Comparison of ENCODE assay signal across 1 cellular context in the genomic region with DNA sequence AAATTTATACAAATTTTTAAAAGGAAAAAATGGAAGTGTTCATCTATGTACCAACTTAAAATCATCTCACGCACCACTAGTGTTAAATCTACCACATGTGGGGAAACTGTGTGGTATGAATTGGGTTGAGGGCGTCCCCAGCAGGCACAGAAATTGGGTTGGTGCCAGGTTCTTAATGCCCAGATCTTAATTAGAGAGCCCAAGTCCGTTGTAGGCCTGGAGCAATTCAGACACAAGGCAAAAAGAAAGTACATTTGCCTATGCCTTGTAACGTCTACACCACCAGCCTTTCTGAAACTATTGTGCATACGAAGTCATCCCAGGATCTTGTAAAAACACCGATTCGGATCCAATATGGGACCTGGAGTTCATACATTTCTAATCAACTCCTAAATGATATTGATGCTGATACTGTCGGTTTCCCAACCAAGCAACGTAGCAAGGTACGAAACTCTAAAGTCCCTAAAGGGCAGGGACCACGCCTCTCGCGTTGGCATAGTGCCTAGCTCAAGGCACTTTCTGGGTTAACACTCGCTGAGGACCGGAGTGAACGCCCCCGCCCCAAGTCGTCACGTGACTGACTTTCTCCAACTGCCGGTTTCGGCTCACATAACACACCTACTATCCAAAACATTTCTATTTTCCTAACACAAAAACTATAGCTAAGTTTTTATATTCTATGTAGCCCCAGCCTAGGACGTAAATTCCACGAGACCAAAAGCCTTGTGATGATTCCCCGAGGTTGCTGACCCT.
TF ChIP-seq lines count a peak whose summit lies in the region.

No MANE protein-coding gene starts in this region.

TF ChIP-seq in HepG2, 621 proteins besides CTCF, POLR2A, EP300 and RAD21 (continued from another document and continues in another):
- TF ChIP-seq USF2 (IDR thresholded peaks at IDR 0.05; ENCODE audit: low read depth, low read length): peak; percentile 98
- peak; percentile 98; the same call in 1 of the 2 replicates for TF ChIP-seq USF2 (CRISPR knock-in tag; IDR thresholded peaks at IDR 0.05; ENCODE audit: borderline replicate concordance)
- peak; percentile 31 for TF ChIP-seq CEBPG (CRISPR knock-in tag; IDR thresholded peaks at IDR 0.05)
- TF ChIP-seq HDAC6 (IDR thresholded peaks at IDR 0.05; ENCODE audit: low read depth, low read length): no peak
- TF ChIP-seq BHLHE40 (IDR thresholded peaks at IDR 0.05; ENCODE audit: low read length): peak; percentile 92
- TF ChIP-seq HES4 (CRISPR knock-in tag; IDR thresholded peaks at IDR 0.05; ENCODE audit: borderline replicate concordance): peak; percentile 80; the same call in 1 of the 2 replicates
- 0 out of 2 replicates have a peak, but pooled peaks have one; percentile 49 for TF ChIP-seq ZNF136 (CRISPR knock-in tag; IDR thresholded peaks at IDR 0.05; ENCODE audit: low read depth)
- TF ChIP-seq ZKSCAN5 (CRISPR knock-in tag; IDR thresholded peaks at IDR 0.05): peak; percentile 25; the same call in 1 of the 2 replicates
- TF ChIP-seq SRSF9 (IDR thresholded peaks at IDR 0.05; ENCODE audit: borderline replicate concordance, insufficient read depth, low read depth, low read length, poor library complexity, severe bottlenecking): no peak
- no peak for TF ChIP-seq MXD1 (CRISPR knock-in tag; IDR thresholded peaks at IDR 0.05)
- TF ChIP-seq MEF2D (CRISPR knock-in tag; IDR thresholded peaks at IDR 0.05): 0 out of 2 replicates have a peak, but pooled peaks have one; percentile 69
- TF ChIP-seq PAF1 (CRISPR knock-in tag; IDR thresholded peaks at IDR 0.05): no peak
- peak; percentile 21; the same call in 1 of the 2 replicates for TF ChIP-seq KLF11 (CRISPR knock-in tag; IDR thresholded peaks at IDR 0.05)
- TF ChIP-seq ZFP36L1 (CRISPR knock-in tag; IDR thresholded peaks at IDR 0.05): peak; percentile 93
- 0 out of 2 replicates have a peak, but pooled peaks have one; percentile 47 for TF ChIP-seq ZNF678 (CRISPR knock-in tag; IDR thresholded peaks at IDR 0.05)
- TF ChIP-seq PHF5A (CRISPR knock-in tag; IDR thresholded peaks at IDR 0.05; ENCODE audit: low read depth, unreplicated experiment): no peak
- 0 out of 2 replicates have a peak, but pooled peaks have one; percentile 79 for TF ChIP-seq ZNF660 (CRISPR knock-in tag; IDR thresholded peaks at IDR 0.05; ENCODE audit: borderline replicate concordance, low read depth)
- peak; percentile 90; the same call in 1 of the 2 replicates for TF ChIP-seq ZNF790 (CRISPR knock-in tag; IDR thresholded peaks at IDR 0.05; ENCODE audit: borderline replicate concordance)
- TF ChIP-seq XRCC5 (optimal IDR thresholded peaks at IDR 0.05; ENCODE audit: low read length): peak; percentile 50
- TF ChIP-seq MAZ (IDR thresholded peaks at IDR 0.05; ENCODE audit: borderline replicate concordance, low read depth, low read length): 0 out of 2 replicates have a peak, but pooled peaks have one; percentile 66
- peak; percentile 87 for TF ChIP-seq MAZ (CRISPR knock-in tag; IDR thresholded peaks at IDR 0.05; ENCODE audit: low read depth)
- TF ChIP-seq ZNF709 (CRISPR knock-in tag; IDR thresholded peaks at IDR 0.05): peak; percentile 96
- no peak for TF ChIP-seq E2F1 (CRISPR knock-in tag; IDR thresholded peaks at IDR 0.05)
- peak; percentile 68 for TF ChIP-seq HNF4A (CRISPR knock-in tag; IDR thresholded peaks at IDR 0.05)
- peak; percentile 86 for TF ChIP-seq ZNF772 (CRISPR knock-in tag; IDR thresholded peaks at IDR 0.05)
- 0 out of 2 replicates have a peak, but pooled peaks have one; percentile 10 for TF ChIP-seq ZC3H4 (CRISPR knock-in tag; IDR thresholded peaks at IDR 0.05; ENCODE audit: borderline replicate concordance)
- TF ChIP-seq PATZ1 (CRISPR knock-in tag; IDR thresholded peaks at IDR 0.05): peak; percentile 67
- TF ChIP-seq, protein P1, sequence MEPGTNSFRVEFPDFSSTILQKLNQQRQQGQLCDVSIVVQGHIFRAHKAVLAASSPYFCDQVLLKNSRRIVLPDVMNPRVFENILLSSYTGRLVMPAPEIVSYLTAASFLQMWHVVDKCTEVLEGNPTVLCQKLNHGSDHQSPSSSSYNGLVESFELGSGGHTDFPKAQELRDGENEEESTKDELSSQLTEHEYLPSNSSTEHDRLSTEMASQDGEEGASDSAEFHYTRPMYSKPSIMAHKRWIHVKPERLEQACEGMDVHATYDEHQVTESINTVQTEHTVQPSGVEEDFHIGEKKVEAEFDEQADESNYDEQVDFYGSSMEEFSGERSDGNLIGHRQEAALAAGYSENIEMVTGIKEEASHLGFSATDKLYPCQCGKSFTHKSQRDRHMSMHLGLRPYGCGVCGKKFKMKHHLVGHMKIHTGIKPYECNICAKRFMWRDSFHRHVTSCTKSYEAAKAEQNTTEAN (CRISPR knock-in tag; conservative IDR thresholded peaks at IDR 0.05): no peak
- no peak for TF ChIP-seq THAP7 (CRISPR knock-in tag; IDR thresholded peaks at IDR 0.05)
- TF ChIP-seq SP1 (IDR thresholded peaks at IDR 0.05): no peak
- 0 out of 2 replicates have a peak, but pooled peaks have one; percentile 45 for TF ChIP-seq SP1 (CRISPR knock-in tag; IDR thresholded peaks at IDR 0.05)
- peak; percentile 14; the same call in 1 of the 2 replicates for TF ChIP-seq RFXAP (CRISPR knock-in tag; IDR thresholded peaks at IDR 0.05; ENCODE audit: borderline replicate concordance)
- no peak for TF ChIP-seq ATF7 (IDR thresholded peaks at IDR 0.05)
- TF ChIP-seq ATF7 (CRISPR knock-in tag; IDR thresholded peaks at IDR 0.05): 0 out of 2 replicates have a peak, but pooled peaks have one; percentile 11
- TF ChIP-seq ZNF672 (CRISPR knock-in tag; IDR thresholded peaks at IDR 0.05): no peak
- TF ChIP-seq, protein P2, sequence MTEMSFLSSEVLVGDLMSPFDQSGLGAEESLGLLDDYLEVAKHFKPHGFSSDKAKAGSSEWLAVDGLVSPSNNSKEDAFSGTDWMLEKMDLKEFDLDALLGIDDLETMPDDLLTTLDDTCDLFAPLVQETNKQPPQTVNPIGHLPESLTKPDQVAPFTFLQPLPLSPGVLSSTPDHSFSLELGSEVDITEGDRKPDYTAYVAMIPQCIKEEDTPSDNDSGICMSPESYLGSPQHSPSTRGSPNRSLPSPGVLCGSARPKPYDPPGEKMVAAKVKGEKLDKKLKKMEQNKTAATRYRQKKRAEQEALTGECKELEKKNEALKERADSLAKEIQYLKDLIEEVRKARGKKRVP (CRISPR knock-in tag; IDR thresholded peaks at IDR 0.05): peak in 1 of 2 experiments; percentile 39; a peak in 1 of 4 replicates
- TF ChIP-seq GFI1 (CRISPR knock-in tag; IDR thresholded peaks at IDR 0.05; ENCODE audit: borderline replicate concordance): 0 out of 2 replicates have a peak, but pooled peaks have one; percentile 19
- peak; percentile 50 for TF ChIP-seq SALL1 (CRISPR knock-in tag; IDR thresholded peaks at IDR 0.05)
- no peak for TF ChIP-seq SOX13 (IDR thresholded peaks at IDR 0.05)
- TF ChIP-seq SOX13 (CRISPR knock-in tag; conservative IDR thresholded peaks at IDR 0.05 in 1 of 2, IDR thresholded peaks at IDR 0.05 in 1 of 2): peak in 1 of 2 experiments; percentile 63; a peak in 2 of 4 replicates
- peak; percentile 37; the same call in 1 of the 2 replicates for TF ChIP-seq MIXL1 (CRISPR knock-in tag; IDR thresholded peaks at IDR 0.05)
- TF ChIP-seq SRY (CRISPR knock-in tag; IDR thresholded peaks at IDR 0.05): peak; percentile 54; the same call in 1 of the 2 replicates
- 0 out of 2 replicates have a peak, but pooled peaks have one; percentile 6 for TF ChIP-seq IRF2 (CRISPR knock-in tag; IDR thresholded peaks at IDR 0.05)
- peak; percentile 6; the same call in 1 of the 2 replicates for TF ChIP-seq SMAD3 (CRISPR knock-in tag; IDR thresholded peaks at IDR 0.05)
- TF ChIP-seq, protein P3, sequence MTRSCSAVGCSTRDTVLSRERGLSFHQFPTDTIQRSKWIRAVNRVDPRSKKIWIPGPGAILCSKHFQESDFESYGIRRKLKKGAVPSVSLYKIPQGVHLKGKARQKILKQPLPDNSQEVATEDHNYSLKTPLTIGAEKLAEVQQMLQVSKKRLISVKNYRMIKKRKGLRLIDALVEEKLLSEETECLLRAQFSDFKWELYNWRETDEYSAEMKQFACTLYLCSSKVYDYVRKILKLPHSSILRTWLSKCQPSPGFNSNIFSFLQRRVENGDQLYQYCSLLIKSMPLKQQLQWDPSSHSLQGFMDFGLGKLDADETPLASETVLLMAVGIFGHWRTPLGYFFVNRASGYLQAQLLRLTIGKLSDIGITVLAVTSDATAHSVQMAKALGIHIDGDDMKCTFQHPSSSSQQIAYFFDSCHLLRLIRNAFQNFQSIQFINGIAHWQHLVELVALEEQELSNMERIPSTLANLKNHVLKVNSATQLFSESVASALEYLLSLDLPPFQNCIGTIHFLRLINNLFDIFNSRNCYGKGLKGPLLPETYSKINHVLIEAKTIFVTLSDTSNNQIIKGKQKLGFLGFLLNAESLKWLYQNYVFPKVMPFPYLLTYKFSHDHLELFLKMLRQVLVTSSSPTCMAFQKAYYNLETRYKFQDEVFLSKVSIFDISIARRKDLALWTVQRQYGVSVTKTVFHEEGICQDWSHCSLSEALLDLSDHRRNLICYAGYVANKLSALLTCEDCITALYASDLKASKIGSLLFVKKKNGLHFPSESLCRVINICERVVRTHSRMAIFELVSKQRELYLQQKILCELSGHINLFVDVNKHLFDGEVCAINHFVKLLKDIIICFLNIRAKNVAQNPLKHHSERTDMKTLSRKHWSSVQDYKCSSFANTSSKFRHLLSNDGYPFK (CRISPR knock-in tag; IDR thresholded peaks at IDR 0.05; ENCODE audit: borderline replicate concordance): no peak
- 0 out of 2 replicates have a peak, but pooled peaks have one; percentile 72 for TF ChIP-seq FUBP1 (CRISPR knock-in tag; IDR thresholded peaks at IDR 0.05; ENCODE audit: borderline replicate concordance)
- 0 out of 2 replicates have a peak, but pooled peaks have one; percentile 49 for TF ChIP-seq ZNF326 (CRISPR knock-in tag; IDR thresholded peaks at IDR 0.05; ENCODE audit: borderline replicate concordance)
- TF ChIP-seq ZNF3 (CRISPR knock-in tag; IDR thresholded peaks at IDR 0.05): peak; percentile 2; the same call in 1 of the 2 replicates
- peak; percentile 24; the same call in 1 of the 2 replicates for TF ChIP-seq ZNF207 (IDR thresholded peaks at IDR 0.05; ENCODE audit: borderline replicate concordance)
- TF ChIP-seq ZNF121 (CRISPR knock-in tag; IDR thresholded peaks at IDR 0.05): no peak; the same call in 1 of the 2 replicates
- TF ChIP-seq ZBTB3 (CRISPR knock-in tag; IDR thresholded peaks at IDR 0.05; ENCODE audit: borderline replicate concordance, low read depth): no peak
- no peak for TF ChIP-seq ZNF143 (CRISPR knock-in tag; IDR thresholded peaks at IDR 0.05)
